38 cellular contexts compared by ENCODE assay signal in the genomic region with DNA sequence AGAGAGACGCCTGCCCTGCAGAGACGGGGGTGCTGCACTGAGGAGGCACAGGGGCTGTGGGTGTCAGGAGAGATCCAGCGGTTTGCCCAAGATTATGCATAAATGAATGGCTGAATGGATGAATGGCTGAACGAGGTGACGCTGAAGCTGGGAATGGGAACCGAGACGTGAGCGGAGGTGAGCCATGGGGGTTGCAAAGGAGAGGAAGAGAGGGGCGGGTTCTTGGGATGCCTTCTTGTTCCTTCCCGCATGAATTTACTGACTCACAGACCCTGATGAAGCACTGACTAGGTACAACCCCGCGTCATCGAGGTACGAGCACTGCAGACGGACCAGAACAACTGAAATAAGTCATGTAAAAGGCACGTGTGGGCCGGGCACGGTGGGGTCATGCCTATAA. TPM values are rescaled to one million over a fixed set of nuclear protein-coding genes. Genes with fewer than 3 reads are reported as not detected.
"Had no signal": no experiment of that assay in that cellular context is flagged by ENCODE, and none has a peak within 500 bp of the region (broad histone marks: within the 10 kb centered on the region; RNA-seq: fewer than 3 reads in every experiment).

No MANE protein-coding gene starts in this region.

- H3K27ac ChIP-seq: epithelial cell of prostate, gastrocnemius medialis, heart left ventricle, hepatocyte, left lung, neutrophil, parathyroid adenoma, right atrium auricular region, testis, tibial artery had no signal

- H3K9ac ChIP-seq: parathyroid adenoma had no signal

- H3K4me3 Mint-ChIP-seq: effector memory CD8-positive, alpha-beta T cell; naive thymus-derived CD4-positive, alpha-beta T cell; nephron; stimulated activated effector memory CD8-positive, alpha-beta T cell treated with anti-CD3 and anti-CD28 coated beads, Interleukin-12 subunit alpha, Interleukin-12 subunit beta, amount 100 ng/mL, for 72 hours; type B pancreatic cell had no signal

- H2AFZ ChIP-seq: hepatocyte, parathyroid adenoma had no signal

- H3K4me2 ChIP-seq: hepatocyte, smooth muscle cell had no signal

- H3K27me3 ChIP-seq: gastrocnemius medialis, heart left ventricle, hepatocyte, left lung, neutrophil, right atrium auricular region, testis, tibial artery had no signal

- H3K4me3 ChIP-seq: gastrocnemius medialis, heart left ventricle, hepatocyte, left lung, right atrium auricular region, smooth muscle cell, testis, tibial artery had no signal

- H3K4me1 ChIP-seq: heart left ventricle, left lung, right atrium auricular region, testis, tibial artery had no signal

- H3K9me3 ChIP-seq: gastrocnemius medialis, heart left ventricle, left lung, neutrophil, right atrium auricular region, testis, tibial artery had no signal

- ATAC-seq: effector memory CD8-positive, alpha-beta T cell; esophagus mucosa; gastrocnemius medialis; heart left ventricle; left cardiac atrium; left lung; naive thymus-derived CD4-positive, alpha-beta T cell; sciatic nerve; stimulated activated naive CD8-positive, alpha-beta T cell treated with anti-CD3 and anti-CD28 coated beads, Interleukin-15, Interleukin-2, amounts not matched to agents 100 U/mL and 50 U/mL, for 24 hours had no signal

- H3K27me3 Mint-ChIP-seq: effector memory CD8-positive, alpha-beta T cell; naive thymus-derived CD4-positive, alpha-beta T cell; type B pancreatic cell had no signal

- H3K27ac Mint-ChIP-seq: effector memory CD8-positive, alpha-beta T cell; naive thymus-derived CD4-positive, alpha-beta T cell; nephron; progenitor cell of endocrine pancreas; stimulated activated effector memory CD8-positive, alpha-beta T cell treated with anti-CD3 and anti-CD28 coated beads, Interleukin-12 subunit alpha, Interleukin-12 subunit beta, amount 100 ng/mL, for 72 hours; type B pancreatic cell had no signal

- H3K79me2 ChIP-seq: hepatocyte, parathyroid adenoma had no signal

- DNase-seq: cerebellar nuclear complex; cortex of kidney; effector memory CD8-positive, alpha-beta T cell; foreskin fibroblast; gastrocnemius medialis; heart left ventricle; left cardiac atrium; mammary epithelial cell; mesendoderm; midbrain; naive thymus-derived CD4-positive, alpha-beta T cell; stimulated activated CD4-positive, alpha-beta T cell treated with anti-CD3 and anti-CD28 coated beads, Interleukin-12 subunit alpha, Interleukin-12 subunit beta, amount 100 ng/mL, for 4 hours; stimulated activated CD4-positive, alpha-beta T cell treated with anti-CD3 and anti-CD28 coated beads, Interleukin-2, amount 100 ng/mL, for 24 hours; stimulated activated CD4-positive, alpha-beta T cell treated with anti-CD3 and anti-CD28 coated beads, Interleukin-4, amount 100 ng/mL, for 24 hours; stimulated activated naive CD8-positive, alpha-beta T cell treated with anti-CD3 and anti-CD28 coated beads, Interleukin-15, Interleukin-2, amounts not matched to agents 100 U/mL and 50 U/mL, for 24 hours; substantia nigra; testis; tibial artery had no signal

- H3K9me3 Mint-ChIP-seq: effector memory CD8-positive, alpha-beta T cell; naive thymus-derived CD4-positive, alpha-beta T cell; nephron; stimulated activated effector memory CD8-positive, alpha-beta T cell treated with anti-CD3 and anti-CD28 coated beads, Interleukin-12 subunit alpha, Interleukin-12 subunit beta, amount 100 ng/mL, for 72 hours; type B pancreatic cell had no signal

- H3K4me1 Mint-ChIP-seq: nephron had no signal

RNA-seq across cellular contexts. Expression of a gene that starts 30.8 kb away (rescaled TPM):
- total RNA-seq: dermis microvascular lymphatic vessel endothelial cell, kidney epithelial cell, omental fat pad, progenitor cell of endocrine pancreas had no signal

RNA-seq across cellular contexts. Expression of a gene that starts 58.9 kb away (rescaled TPM):
- total RNA-seq: dermis microvascular lymphatic vessel endothelial cell; esophagus mucosa; gastrocnemius medialis; glomerular endothelial cell; heart left ventricle; hepatocyte; kidney epithelial cell; left cardiac atrium; left lung; lower leg skin; mammary epithelial cell; mucosa of gallbladder; naive thymus-derived CD4-positive, alpha-beta T cell; omental fat pad; progenitor cell of endocrine pancreas; right atrium auricular region; sciatic nerve; smooth muscle cell; testis; urinary bladder had no signal
- polyA plus RNA-seq: heart left ventricle; hepatocyte; mammary epithelial cell; naive thymus-derived CD4-positive, alpha-beta T cell; smooth muscle cell; urinary bladder had no signal
